In the genomic region with DNA sequence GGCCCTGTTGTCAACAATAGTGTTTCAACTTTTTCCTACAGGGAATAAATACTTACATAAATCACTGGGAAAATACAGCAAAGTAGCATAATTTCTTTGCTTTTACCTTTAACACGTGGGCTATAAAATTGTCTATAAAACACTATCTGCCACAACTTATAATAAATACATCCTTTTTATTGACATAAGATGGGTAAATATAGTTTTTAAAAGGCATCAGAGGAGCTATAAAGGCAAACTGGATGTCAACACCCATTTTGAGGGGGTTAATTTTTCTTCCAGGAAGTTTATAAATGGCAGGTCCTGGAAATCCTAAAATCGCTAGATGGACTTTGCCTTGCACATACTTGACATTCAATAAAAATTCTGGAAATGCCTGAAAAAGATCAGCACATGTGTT, we compare ENCODE assay signal across 28 cellular contexts.
"Had no signal": no experiment of that assay in that cellular context is flagged by ENCODE, and none has a peak within 500 bp of the region (broad histone marks: within the 10 kb centered on the region; RNA-seq: fewer than 3 reads in every experiment).

No MANE protein-coding gene starts in this region.

- H3K4me1 ChIP-seq: ascending aorta, breast epithelium, colonic mucosa had no signal

- H3K36me3 ChIP-seq: ascending aorta, breast epithelium, cardiac muscle cell, colonic mucosa, esophagus squamous epithelium, gastroesophageal sphincter had no signal

- H3K27ac ChIP-seq: ascending aorta, breast epithelium, cardiac muscle cell, colonic mucosa, epithelial cell of prostate, esophagus squamous epithelium, gastroesophageal sphincter had no signal

- H3K27me3 ChIP-seq: ascending aorta, breast epithelium, cardiac muscle cell, colonic mucosa, esophagus squamous epithelium, gastroesophageal sphincter had no signal

- H3K4me3 Mint-ChIP-seq: activated CD4-positive, alpha-beta memory T cell treated with anti-CD3 and anti-CD28 coated beads, Interleukin-2, amount 10 ng/mL, durations not matched to agents 7 days and 5 days; activated CD4-positive, alpha-beta T cell treated with anti-CD3 and anti-CD28 coated beads, Interleukin-2, amount 10 ng/mL, durations not matched to agents 7 days and 5 days; activated naive CD4-positive, alpha-beta T cell treated with anti-CD3 and anti-CD28 coated beads, Interleukin-2, amount 10 ng/mL, durations not matched to agents 7 days and 5 days; activated naive CD8-positive, alpha-beta T cell treated with anti-CD3 and anti-CD28 coated beads, Interleukin-2, amount 10 ng/mL, durations not matched to agents 7 days and 5 days; activated T-cell treated with anti-CD3 and anti-CD28 coated beads, Interleukin-2, amount 50 U/mL, for 24 hours; activated T-cell treated with anti-CD3 and anti-CD28 coated beads, Interleukin-2, amount 50 U/mL, for 72 hours; brain; WTC11 had no signal

- H3K27me3 Mint-ChIP-seq: activated CD4-positive, alpha-beta memory T cell treated with anti-CD3 and anti-CD28 coated beads, Interleukin-2, amount 10 ng/mL, durations not matched to agents 7 days and 5 days; activated CD4-positive, alpha-beta T cell treated with anti-CD3 and anti-CD28 coated beads, Interleukin-2, amount 10 ng/mL, durations not matched to agents 7 days and 5 days; activated naive CD4-positive, alpha-beta T cell treated with anti-CD3 and anti-CD28 coated beads, Interleukin-2, amount 10 ng/mL, durations not matched to agents 7 days and 5 days; activated T-cell treated with anti-CD3 and anti-CD28 coated beads, Interleukin-2, amount 50 U/mL, for 24 hours; brain had no signal

- H3K27ac Mint-ChIP-seq: activated CD4-positive, alpha-beta memory T cell treated with anti-CD3 and anti-CD28 coated beads, Interleukin-2, amount 10 ng/mL, durations not matched to agents 7 days and 5 days; activated CD4-positive, alpha-beta T cell treated with anti-CD3 and anti-CD28 coated beads, Interleukin-2, amount 10 ng/mL, durations not matched to agents 7 days and 5 days; activated naive CD4-positive, alpha-beta T cell treated with anti-CD3 and anti-CD28 coated beads, Interleukin-2, amount 10 ng/mL, durations not matched to agents 7 days and 5 days; activated naive CD4-positive, alpha-beta T cell treated with anti-CD3 and anti-CD28 coated beads, Interleukin-2, amount 50 U/mL, for 72 hours; activated naive CD8-positive, alpha-beta T cell treated with anti-CD3 and anti-CD28 coated beads, Interleukin-2, amount 10 ng/mL, durations not matched to agents 7 days and 5 days; activated T-cell treated with anti-CD3 and anti-CD28 coated beads, Interleukin-2, amount 50 U/mL, for 24 hours; activated T-cell treated with anti-CD3 and anti-CD28 coated beads, Interleukin-2, amount 50 U/mL, for 72 hours; brain; WTC11 had no signal

- H3K9me3 Mint-ChIP-seq: activated CD4-positive, alpha-beta memory T cell treated with anti-CD3 and anti-CD28 coated beads, Interleukin-2, amount 10 ng/mL, durations not matched to agents 7 days and 5 days; activated CD4-positive, alpha-beta T cell treated with anti-CD3 and anti-CD28 coated beads, Interleukin-2, amount 10 ng/mL, durations not matched to agents 7 days and 5 days; activated naive CD4-positive, alpha-beta T cell treated with anti-CD3 and anti-CD28 coated beads, Interleukin-2, amount 10 ng/mL, durations not matched to agents 7 days and 5 days; activated naive CD4-positive, alpha-beta T cell treated with anti-CD3 and anti-CD28 coated beads, Interleukin-2, amount 50 U/mL, for 72 hours; activated naive CD8-positive, alpha-beta T cell treated with anti-CD3 and anti-CD28 coated beads, Interleukin-2, amount 10 ng/mL, durations not matched to agents 7 days and 5 days; activated T-cell treated with anti-CD3 and anti-CD28 coated beads, Interleukin-2, amount 50 U/mL, for 24 hours; activated T-cell treated with anti-CD3 and anti-CD28 coated beads, Interleukin-2, amount 50 U/mL, for 72 hours; brain had no signal

- H3K4me1 Mint-ChIP-seq: activated CD4-positive, alpha-beta memory T cell treated with anti-CD3 and anti-CD28 coated beads, Interleukin-2, amount 10 ng/mL, durations not matched to agents 7 days and 5 days; activated CD4-positive, alpha-beta T cell treated with anti-CD3 and anti-CD28 coated beads, Interleukin-2, amount 10 ng/mL, durations not matched to agents 7 days and 5 days; activated naive CD4-positive, alpha-beta T cell treated with anti-CD3 and anti-CD28 coated beads, Interleukin-2, amount 10 ng/mL, durations not matched to agents 7 days and 5 days; activated naive CD8-positive, alpha-beta T cell treated with anti-CD3 and anti-CD28 coated beads, Interleukin-2, amount 10 ng/mL, durations not matched to agents 7 days and 5 days had no signal

- ATAC-seq: activated naive CD4-positive, alpha-beta T cell treated with anti-CD3 and anti-CD28 coated beads, Interleukin-2, amount 50 U/mL, for 72 hours; activated T-cell treated with anti-CD3 and anti-CD28 coated beads, Interleukin-2, amount 50 U/mL, for 72 hours; gastroesophageal sphincter; WTC11 had no signal

- H3K4me3 ChIP-seq: ascending aorta, breast epithelium, cardiac muscle cell, colonic mucosa, esophagus squamous epithelium, gastroesophageal sphincter had no signal

- H3K36me3 Mint-ChIP-seq: activated naive CD4-positive, alpha-beta T cell treated with anti-CD3 and anti-CD28 coated beads, Interleukin-2, amount 10 ng/mL, durations not matched to agents 7 days and 5 days; activated naive CD4-positive, alpha-beta T cell treated with anti-CD3 and anti-CD28 coated beads, Interleukin-2, amount 50 U/mL, for 72 hours; activated naive CD8-positive, alpha-beta T cell treated with anti-CD3 and anti-CD28 coated beads, Interleukin-2, amount 10 ng/mL, durations not matched to agents 7 days and 5 days; brain had no signal

- DNase-seq: activated CD4-positive, alpha-beta memory T cell treated with anti-CD3 and anti-CD28 coated beads, Interleukin-2, amount 10 ng/mL, durations not matched to agents 7 days and 5 days; activated CD4-positive, alpha-beta T cell treated with anti-CD3 and anti-CD28 coated beads for 1 hour; activated CD4-positive, alpha-beta T cell treated with anti-CD3 and anti-CD28 coated beads for 4 hours; activated CD4-positive, alpha-beta T cell treated with anti-CD3 and anti-CD28 coated beads, Interleukin-2, amount 10 ng/mL, durations not matched to agents 7 days and 5 days; activated CD4-positive, alpha-beta T cell treated with anti-CD3 and anti-CD28 coated beads, Interleukin-2, amount 50 U/mL, for 4 hours; activated CD8-positive, alpha-beta memory T cell treated with anti-CD3 and anti-CD28 coated beads, Interleukin-2, amount 50 U/mL, for 48 hours; activated gamma-delta T cell; activated naive CD4-positive, alpha-beta T cell; activated naive CD4-positive, alpha-beta T cell treated with anti-CD3 and anti-CD28 coated beads, Interleukin-2, amount 10 ng/mL, durations not matched to agents 7 days and 5 days; activated naive CD8-positive, alpha-beta T cell treated with anti-CD3 and anti-CD28 coated beads, Interleukin-2, amount 10 ng/mL, durations not matched to agents 7 days and 5 days; activated T-cell treated with anti-CD3 and anti-CD28 coated beads for 4 hours; activated T-cell treated with anti-CD3 and anti-CD28 coated beads, Interleukin-2, amount 50 U/mL, for 24 hours; activated T-cell treated with anti-CD3 and anti-CD28 coated beads, Interleukin-2, amount 50 U/mL, for 72 hours; central memory CD4-positive, alpha-beta T cell; cerebellar nuclear complex; colonic mucosa; effector CD8-positive, alpha-beta T cell; esophagus squamous epithelium; foreskin melanocyte; T-helper 2 cell had no signal

- H3K9me3 ChIP-seq: ascending aorta, breast epithelium, colonic mucosa, esophagus squamous epithelium, gastroesophageal sphincter had no signal
